In genomic region chr2:147500819-147501395, GRCh38 we compare ENCODE assay signal across 19 cellular contexts.
"Had no signal": no experiment of that assay in that cellular context is flagged by ENCODE, and none has a peak within 500 bp of the region (broad histone marks: within the 10 kb centered on the region; RNA-seq: fewer than 3 reads in every experiment).

No MANE protein-coding gene starts in this region.

- ATAC-seq: activated naive CD4-positive, alpha-beta T cell treated with anti-CD3 and anti-CD28 coated beads, Interleukin-2, amount 50 U/mL, for 72 hours; left cardiac atrium; psoas muscle had no signal

- H3K4me3 ChIP-seq: lower lobe of right lung, psoas muscle, right lobe of liver, smooth muscle cell, tibial nerve, uterus had no signal

- H3K4me3 Mint-ChIP-seq: central memory CD8-positive, alpha-beta T cell had no signal

- H3K9me3 Mint-ChIP-seq: activated naive CD4-positive, alpha-beta T cell treated with anti-CD3 and anti-CD28 coated beads, Interleukin-2, amount 50 U/mL, for 72 hours had no signal

- H3K4me1 Mint-ChIP-seq: central memory CD8-positive, alpha-beta T cell had no signal

- H3K4me2 ChIP-seq: smooth muscle cell had no signal

- H3K27me3 Mint-ChIP-seq: central memory CD8-positive, alpha-beta T cell had no signal

- DNase-seq: activated effector memory CD4-positive, alpha-beta T cell treated with Interleukin-2 at 50 U/mL for 16 hours; brain microvascular endothelial cell; cortex of kidney; effector CD4-positive, alpha-beta T cell; foreskin fibroblast; head of caudate nucleus; left cardiac atrium; lower lobe of right lung; psoas muscle; right lobe of liver; stimulated activated CD4-positive, alpha-beta T cell treated with anti-CD3 and anti-CD28 coated beads, Interleukin-4, amount 100 ng/mL, for 4 hours; stimulated activated CD8-positive, alpha-beta memory T cell treated with anti-CD3 and anti-CD28 coated beads, Interleukin-4, amount 100 ng/mL, for 48 hours; stimulated activated naive CD4-positive, alpha-beta T cell treated with Interleukin-2 at 50 U/mL for 16 hours; substantia nigra; uterus had no signal

- H3K27ac Mint-ChIP-seq: activated naive CD4-positive, alpha-beta T cell treated with anti-CD3 and anti-CD28 coated beads, Interleukin-2, amount 50 U/mL, for 72 hours had no signal

- H3K36me3 ChIP-seq: brain microvascular endothelial cell, lower lobe of right lung, right lobe of liver, tibial nerve, uterus had no signal

- H3K27me3 ChIP-seq: brain microvascular endothelial cell, right lobe of liver, tibial nerve, uterus had no signal

- H3K4me1 ChIP-seq: lower lobe of right lung, psoas muscle, uterus had no signal

- H3K27ac ChIP-seq: brain microvascular endothelial cell, lower lobe of right lung, psoas muscle, right lobe of liver, tibial nerve, uterus had no signal

- H3K36me3 Mint-ChIP-seq: activated naive CD4-positive, alpha-beta T cell treated with anti-CD3 and anti-CD28 coated beads, Interleukin-2, amount 50 U/mL, for 72 hours had no signal

- H3K9me3 ChIP-seq: lower lobe of right lung, psoas muscle, right lobe of liver, tibial nerve, uterus had no signal
